ENCODE assay signal across 17 cellular contexts in the genomic region with DNA sequence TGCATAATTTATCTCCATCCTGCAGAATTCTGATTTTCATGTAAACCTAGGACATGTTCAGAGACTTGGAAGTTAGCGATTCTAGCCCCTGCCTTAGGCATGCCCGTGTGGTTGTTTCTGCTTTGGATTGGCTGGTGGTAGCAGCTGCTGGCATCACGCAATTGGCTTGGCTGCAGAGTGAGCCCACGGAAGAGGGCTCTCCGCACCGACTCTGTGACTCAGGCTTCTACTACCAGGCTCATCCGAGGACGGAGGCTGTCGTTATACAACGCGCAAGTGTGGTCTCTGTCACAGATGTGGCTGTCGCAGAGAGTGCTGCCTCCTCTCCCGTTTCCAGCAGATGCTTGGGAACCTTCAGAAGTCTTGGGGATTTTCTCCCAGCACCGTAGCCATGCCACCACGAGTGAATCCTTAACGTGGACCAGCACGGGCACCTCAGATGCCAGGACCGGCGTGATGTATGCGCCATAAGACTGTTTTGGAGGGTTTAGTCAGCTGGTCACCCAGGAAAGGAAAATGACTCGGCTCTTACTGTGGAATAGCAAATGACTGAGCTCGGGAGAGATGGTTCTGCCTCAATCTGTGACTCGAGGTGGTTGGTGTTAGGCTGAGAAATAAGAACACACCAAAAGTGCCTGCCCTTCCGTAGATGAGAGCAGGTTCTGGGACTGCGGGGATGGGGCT.
DNase-seq lines count a peak whose midpoint lies in the region; ATAC-seq, FAIRE-seq and TF ChIP-seq lines count a peak whose summit lies in the region.
"Had no signal": no experiment of that assay in that cellular context is flagged by ENCODE, and none has a peak within 500 bp of the region (broad histone marks: within the 10 kb centered on the region; RNA-seq: fewer than 3 reads in every experiment).

No MANE protein-coding gene starts in this region.

- H3K23ac ChIP-seq in IMR-90 (ENCODE audit: low read depth, low read length): no peak overlapping the region

- peak overlapping the region; percentile 8 for H3K27ac Mint-ChIP-seq in endothelial cell (ENCODE audit: unreplicated experiment)
- H3K27ac Mint-ChIP-seq in stimulated activated memory B cell treated with anti-CD40 and anti-IgM and Interleukin-4, amounts not matched to agents 10 μg/mL and 1 μg/mL and 100 μg/mL, for 72 hours: no peak overlapping the region
- H3K27ac Mint-ChIP-seq: activated CD4-positive, alpha-beta memory T cell treated with anti-CD3 and anti-CD28 coated beads, Interleukin-2, amount 10 ng/mL, durations not matched to agents 7 days and 5 days; nephron had no signal

- no peaks in the 10 kb centered on the region for H3K9me3 Mint-ChIP-seq in endothelial cell (ENCODE audit: unreplicated experiment)
- no peaks in the 10 kb centered on the region for H3K9me3 Mint-ChIP-seq in stimulated activated memory B cell treated with anti-CD40 and anti-IgM and Interleukin-4, amounts not matched to agents 10 μg/mL and 1 μg/mL and 100 μg/mL, for 72 hours
- H3K9me3 Mint-ChIP-seq: activated CD4-positive, alpha-beta memory T cell treated with anti-CD3 and anti-CD28 coated beads, Interleukin-2, amount 10 ng/mL, durations not matched to agents 7 days and 5 days; nephron had no signal

- H4K8ac ChIP-seq in IMR-90 (ENCODE audit: low read depth in 2 of 2, low read length in 2 of 2): no peak overlapping the region

- no peak overlapping the region for H3K4me3 Mint-ChIP-seq in endothelial cell (ENCODE audit: unreplicated experiment)
- H3K4me3 Mint-ChIP-seq in stimulated activated memory B cell treated with anti-CD40 and anti-IgM and Interleukin-4, amounts not matched to agents 10 μg/mL and 1 μg/mL and 100 μg/mL, for 72 hours: no peak overlapping the region
- H3K4me3 Mint-ChIP-seq: activated CD4-positive, alpha-beta memory T cell treated with anti-CD3 and anti-CD28 coated beads, Interleukin-2, amount 10 ng/mL, durations not matched to agents 7 days and 5 days; nephron had no signal

- TF ChIP-seq CTCF in IMR-90 (conservative IDR thresholded peaks at IDR 0.05; ENCODE audit: low read depth, low read length) (no peak), endothelial cell (IDR thresholded peaks at IDR 0.05; ENCODE audit: unreplicated experiment) (no peak), PC-9 (conservative IDR thresholded peaks at IDR 0.05) (no peak)

- peak overlapping the region; percentile 10 for H2AK9ac ChIP-seq in IMR-90 (replicated peaks; ENCODE audit: low read depth, low read length, poor library complexity)

- dilution Hi-C loops in IMR-90 (cut with HindIII; ENCODE audit: low sequenced_read_pairs, unreplicated experiment): no loop called here

- H3K27me3 ChIP-seq in IMR-90 (ENCODE audit: control insufficient read depth, insufficient read depth, low read length) (peaks cover 61% of the 10 kb centered on the region), small intestine (ENCODE audit: control insufficient read depth in 2 of 2, insufficient read depth in 2 of 2, low read length in 2 of 2) (no peaks in the 10 kb centered on the region), PC-9 (ENCODE audit: insufficient read depth, low read depth) (no peaks in the 10 kb centered on the region)
- H3K27me3 ChIP-seq: heart right ventricle had no signal

- no peaks in the 10 kb centered on the region for H3K9me1 ChIP-seq in IMR-90 (ENCODE audit: insufficient read depth, low read length)

- H3K56ac ChIP-seq in IMR-90 (ENCODE audit: extremely low read depth, insufficient read depth, low read length): no peak overlapping the region

- H3K27me3 Mint-ChIP-seq in endothelial cell (ENCODE audit: unreplicated experiment): peaks cover 6% of the 10 kb centered on the region
- peaks cover 8% of the 10 kb centered on the region for H3K27me3 Mint-ChIP-seq in stimulated activated memory B cell treated with anti-CD40 and anti-IgM and Interleukin-4, amounts not matched to agents 10 μg/mL and 1 μg/mL and 100 μg/mL, for 72 hours
- H3K27me3 Mint-ChIP-seq: activated CD4-positive, alpha-beta memory T cell treated with anti-CD3 and anti-CD28 coated beads, Interleukin-2, amount 10 ng/mL, durations not matched to agents 7 days and 5 days had no signal

- H2BK20ac ChIP-seq in IMR-90 (ENCODE audit: low read depth, low read length): no peak overlapping the region

- H3K9ac ChIP-seq in IMR-90 (ENCODE audit: low read depth, low read length): no peak overlapping the region
- H3K9ac ChIP-seq: KMS-11 had no signal

- H2AK5ac ChIP-seq in IMR-90 (ENCODE audit: low read depth, low read length): no peak overlapping the region

- no peaks in the 10 kb centered on the region for H3K79me1 ChIP-seq in IMR-90 (ENCODE audit: low read depth in 1 of 2, low read length in 2 of 2)

- no peaks in the 10 kb centered on the region for H3K79me2 ChIP-seq in PC-9 (ENCODE audit: low read depth)

- H3K4me1 Mint-ChIP-seq in endothelial cell (ENCODE audit: unreplicated experiment): peaks cover 3% of the 10 kb centered on the region
- no peaks in the 10 kb centered on the region for H3K4me1 Mint-ChIP-seq in stimulated activated memory B cell treated with anti-CD40 and anti-IgM and Interleukin-4, amounts not matched to agents 10 μg/mL and 1 μg/mL and 100 μg/mL, for 72 hours
- H3K4me1 Mint-ChIP-seq: activated CD4-positive, alpha-beta memory T cell treated with anti-CD3 and anti-CD28 coated beads, Interleukin-2, amount 10 ng/mL, durations not matched to agents 7 days and 5 days; nephron had no signal

- H3K4me3 ChIP-seq in IMR-90 (ENCODE audit: insufficient read depth, low read depth, low read length) (no peak overlapping the region), small intestine (ENCODE audit: low read depth in 1 of 2, low read length in 2 of 2) (no peak overlapping the region), PC-9 (no peak overlapping the region)
- H3K4me3 ChIP-seq: GM12878, heart right ventricle had no signal

- H3K4me1 ChIP-seq in IMR-90 (ENCODE audit: control insufficient read depth, insufficient read depth, low read length) (no peaks in the 10 kb centered on the region), small intestine (ENCODE audit: control insufficient read depth in 2 of 2, insufficient read depth in 1 of 2, low read depth in 1 of 2, low read length in 1 of 2) (no peaks in the 10 kb centered on the region), PC-9 (replicated peaks; ENCODE audit: insufficient read depth) (no peaks in the 10 kb centered on the region)

- H3K27ac ChIP-seq in IMR-90 (ENCODE audit: insufficient read depth, low read length) (no peak overlapping the region), small intestine (ENCODE audit: low read depth in 1 of 2, low read length in 1 of 2) (no peak overlapping the region), PC-9 (no peak overlapping the region)
- H3K27ac ChIP-seq: KMS-11 had no signal

- in situ Hi-C loops in IMR-90 (cut with MboI; ENCODE audit: low sequenced_read_pairs): no loop called here

- H3K9me2 ChIP-seq in PC-9 (ENCODE audit: insufficient read depth): no peaks in the 10 kb centered on the region

- H3K36me3 ChIP-seq in IMR-90 (ENCODE audit: control insufficient read depth, insufficient read depth, low read length) (no peaks in the 10 kb centered on the region), small intestine (ENCODE audit: control insufficient read depth in 2 of 2, insufficient read depth in 2 of 2, low read length in 2 of 2) (no peaks in the 10 kb centered on the region), PC-9 (ENCODE audit: low read depth) (no peaks in the 10 kb centered on the region)

- no peak overlapping the region for H3K18ac ChIP-seq in IMR-90 (ENCODE audit: low read depth, low read length)

- no peak overlapping the region for H4K91ac ChIP-seq in IMR-90 (ENCODE audit: insufficient read depth, low read depth, low read length)

- no peak overlapping the region for H2BK120ac ChIP-seq in IMR-90 (ENCODE audit: low read depth, low read length)

- H2BK15ac ChIP-seq in IMR-90 (ENCODE audit: low read depth, low read length): no peak overlapping the region

- no peak overlapping the region for H2BK5ac ChIP-seq in IMR-90 (ENCODE audit: low read depth, low read length, poor library complexity, severe bottlenecking)

- TF ChIP-seq RAD21 in IMR-90 (IDR thresholded peaks at IDR 0.05; ENCODE audit: low read length): no peak

- H3K4ac ChIP-seq in IMR-90 (ENCODE audit: low read depth, low read length): no peak overlapping the region

- CTCF ChIA-PET in IMR-90 (lab: Yijun Ruan, JAX) (no interaction called here), PC-9 (lab: Charles Lee) (no interaction called here)

- no TSS peak for BruUV-seq in IMR-90 (replicated peaks; lab: Mats Ljungman, UMichigan)
- no TSS peak for BruUV-seq in PC-9 (replicated peaks; lab: Mats Ljungman, UMichigan)

- ATAC-seq in IMR-90 (ENCODE audit: low read depth): no peak
- no peak for ATAC-seq in GM19023 (IDR thresholded peaks at IDR 0.05; ENCODE audit: unreplicated experiment)
- no peak for ATAC-seq in stimulated activated memory B cell treated with anti-CD40 and anti-IgM and Interleukin-4, amounts not matched to agents 10 μg/mL and 1 μg/mL and 100 μg/mL, for 72 hours
- ATAC-seq: GM12878 had no signal

- H3K14ac ChIP-seq in IMR-90 (replicated peaks; ENCODE audit: low read depth, low read length): no peak overlapping the region

- intact Hi-C loops in IMR-90 (cut with micrococcal nuclease) (no loop called here), PC-9 (cut with micrococcal nuclease; ENCODE audit: unreplicated experiment) (no loop called here)

- no peak for FAIRE-seq in small intestine (lab: Jason Lieb, UNC)
- FAIRE-seq: endometrium, GM12878 had no signal

- peak; percentile 91 for DNase-seq in AG08395 (ENCODE audit: low spot score)
- no peak for DNase-seq in IMR-90
- DNase-seq in endothelial cell (ENCODE audit: low spot score): no peak
- peak in 54 of 56 donors; percentile 20 to 92 (median 78) for DNase-seq in nucleus accumbens (lab: John Stamatoyannopoulos, UW)
- no peak for DNase-seq in small intestine
- DNase-seq in PC-9: no peak
- DNase-seq: activated CD4-positive, alpha-beta memory T cell treated with anti-CD3 and anti-CD28 coated beads, Interleukin-2, amount 10 ng/mL, durations not matched to agents 7 days and 5 days; NCI-H187 treated with DMSO at 0.1 percent for 48 hours; NCI-H774; SHP77 treated with DMSO at 0.1 percent for 48 hours had no signal

- H3K36me3 Mint-ChIP-seq in endothelial cell (ENCODE audit: low read depth, unreplicated experiment): no peaks in the 10 kb centered on the region
- H3K36me3 Mint-ChIP-seq in stimulated activated memory B cell treated with anti-CD40 and anti-IgM and Interleukin-4, amounts not matched to agents 10 μg/mL and 1 μg/mL and 100 μg/mL, for 72 hours: no peaks in the 10 kb centered on the region

- H4K20me1 ChIP-seq in IMR-90 (ENCODE audit: insufficient read depth, low read length) (no peaks in the 10 kb centered on the region), PC-9 (ENCODE audit: insufficient read depth) (peaks cover 5% of the 10 kb centered on the region; the same call in 1 of the 2 replicates)

- TF ChIP-seq POLR2A in IMR-90 (IDR thresholded peaks at IDR 0.05; ENCODE audit: low read depth, low read length): no peak

- 75% methylated on average over 20 of the region's 25 CpGs; no CpG with 5 or more reads in 1 of the 2 experiments for WGBS in IMR-90 (ENCODE audit: extremely low coverage in 2 of 2, insufficient read length in 1 of 2), 2 experiments
- 83 to 90% (median 89%) methylated on average over 25 of the region's 25 CpGs for WGBS in small intestine, 3 donors

- H2AFZ ChIP-seq in IMR-90 (replicated peaks; ENCODE audit: low read length, poor library complexity): peak overlapping the region; percentile 32
- H2AFZ ChIP-seq in PC-9: no peak overlapping the region

- no peaks in the 10 kb centered on the region; the same call in 1 of the 2 replicates for H3F3A ChIP-seq in PC-9 (ENCODE audit: insufficient read depth, low read depth)

- POLR2A ChIA-PET in IMR-90 (lab: Charles Lee; ENCODE audit: unreplicated experiment) (no interaction called here), PC-9 (lab: Charles Lee; ENCODE audit: unreplicated experiment) (no interaction called here)

- H3K4me2 ChIP-seq in IMR-90 (ENCODE audit: low read depth, low read length) (no peak overlapping the region), PC-9 (no peak overlapping the region)
- H3K4me2 ChIP-seq: KMS-11 had no signal

- H4K5ac ChIP-seq in IMR-90 (ENCODE audit: low read depth, low read length): no peak overlapping the region

- H3K9me3 ChIP-seq in IMR-90 (ENCODE audit: control insufficient read depth, insufficient read depth, low read length) (no peaks in the 10 kb centered on the region), small intestine (ENCODE audit: control insufficient read depth, low read depth) (no peaks in the 10 kb centered on the region), PC-9 (ENCODE audit: insufficient read depth, low read depth) (no peaks in the 10 kb centered on the region)
- H3K9me3 ChIP-seq: heart right ventricle had no signal

Comparison
In these comparisons a context has a peak if more than half of its experiments do, and no peak if none do; other contexts are left out.
1. DNase-seq: peak in AG08395 (single experiment) and nucleus accumbens (54 of 56); none in IMR-90 (single experiment), endothelial cell (single experiment), small intestine (single experiment) and PC-9 (0 of 2).